ENCODE assay signal across 10 cellular contexts in the genomic region with DNA sequence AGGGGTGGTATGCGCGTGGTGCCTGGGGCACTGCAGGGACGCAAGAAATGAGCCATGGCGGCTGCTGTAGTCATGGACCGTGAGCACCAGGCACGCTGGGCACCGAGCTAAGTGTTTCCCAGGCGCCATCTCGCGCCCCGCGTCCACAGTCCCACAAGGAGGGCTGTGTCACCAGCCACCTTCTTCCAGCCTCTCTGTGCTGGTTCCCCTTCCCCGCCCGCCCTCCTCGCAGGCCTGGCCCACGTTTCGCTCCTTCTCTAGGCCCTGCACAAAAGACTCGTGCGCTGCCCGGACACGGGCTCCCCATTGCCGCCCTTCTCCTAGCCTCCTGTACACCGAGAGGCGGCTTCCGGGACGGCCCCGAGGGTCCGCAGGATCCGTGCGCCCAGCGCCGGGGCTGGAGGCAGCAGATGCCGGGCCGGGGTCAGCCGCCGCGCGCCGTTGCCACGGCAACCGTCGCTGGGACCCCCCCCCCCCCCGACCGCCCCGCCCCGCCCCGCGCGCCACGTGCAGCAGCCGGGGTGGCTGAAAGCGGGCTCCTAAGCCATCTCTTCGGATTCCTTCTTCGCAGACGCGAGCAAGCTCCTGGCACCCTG.
DNase-seq lines count a peak whose midpoint lies in the region; ATAC-seq, FAIRE-seq and TF ChIP-seq lines count a peak whose summit lies in the region.
"Had no signal": no experiment of that assay in that cellular context is flagged by ENCODE, and none has a peak within 500 bp of the region (broad histone marks: within the 10 kb centered on the region; RNA-seq: fewer than 3 reads in every experiment).

No MANE protein-coding gene starts in this region.

- TF ChIP-seq CTCF in bronchial epithelial cell (IDR thresholded peaks at IDR 0.05; ENCODE audit: insufficient read depth, low read length, severe bottlenecking) (no peak), kidney (IDR thresholded peaks at IDR 0.05; ENCODE audit: borderline replicate concordance, extremely low read depth, insufficient read depth) (no peak), osteoblast (IDR thresholded peaks at IDR 0.05; ENCODE audit: extremely low read depth, low read depth, low read length) (no peak)

- peaks cover 21% of the 10 kb centered on the region for H3K27me3 ChIP-seq in HUES64 (ENCODE audit: insufficient read depth, low read length)
- H3K27me3 ChIP-seq in bronchial epithelial cell (ENCODE audit: control insufficient read depth, insufficient read depth, low read length) = no peaks in the 10 kb centered on the region
- peaks cover 16% of the 10 kb centered on the region for H3K27me3 ChIP-seq in osteoblast (ENCODE audit: insufficient read depth, low read length)

- H3K79me2 ChIP-seq in osteoblast (ENCODE audit: insufficient read depth, low read length) = no peaks in the 10 kb centered on the region

- H3K4me3 ChIP-seq in HUES64 (ENCODE audit: low read length) (peak overlapping the region; percentile 52), bronchial epithelial cell (ENCODE audit: low read depth, low read length) (peak overlapping the region; percentile 8), kidney (ENCODE audit: low read length in 2 of 2) (peak overlapping the region; percentile 6 to 46), skin epidermis (peak overlapping the region in 5 of 7 experiments; percentile 11 to 30 (median 19)), osteoblast (ENCODE audit: insufficient read depth, low read length) (no peak overlapping the region)

- H3K9ac ChIP-seq in HUES64 (ENCODE audit: low read depth, low read length) (peak overlapping the region; percentile 58), kidney (ENCODE audit: low read length in 2 of 2) (no peak overlapping the region)

- H2AFZ ChIP-seq in osteoblast (ENCODE audit: low read length) = no peak overlapping the region

- H3K4me2 ChIP-seq in osteoblast (ENCODE audit: insufficient read depth, low read length) = no peak overlapping the region

- intact Hi-C loops in kidney (cut with DNase I) (no loop called here), left colon (cut with DNase I, micrococcal nuclease) (no loop called here)

- no peak overlapping the region for H3K27ac ChIP-seq in HUES64 (ENCODE audit: low read depth, low read length)
- peak overlapping the region in 1 of 2 donors; percentile 18 for H3K27ac ChIP-seq in kidney (ENCODE audit: low read depth in 2 of 2, low read length in 2 of 2)
- no peak overlapping the region for H3K27ac ChIP-seq in skin epidermis
- H3K27ac ChIP-seq in osteoblast (ENCODE audit: low read depth, low read length) = no peak overlapping the region

- WGBS in HUES64 = 6% methylated on average over 47 of the region's 56 CpGs

- H3K4me1 ChIP-seq in HUES64 (ENCODE audit: insufficient read depth, low read length) (peaks cover 9% of the 10 kb centered on the region), kidney (ENCODE audit: control insufficient read depth in 1 of 2, insufficient read depth in 1 of 2, low read depth in 1 of 2, low read length in 2 of 2) (peaks cover 8% of the 10 kb centered on the region in 2 donors), osteoblast (ENCODE audit: insufficient read depth, low read length) (no peaks in the 10 kb centered on the region)

- DNase-seq in bronchial epithelial cell (ENCODE audit: low read depth) (no peak), kidney (peak; percentile 81), osteoblast (ENCODE audit: insufficient read length, low spot score, missing footprints) (no peak), LoVo (ENCODE audit: low spot score) (no peak), left colon (no peak)
- no peak for DNase-seq in activated effector memory CD4-positive, alpha-beta T cell treated with Interleukin-2 at 50 U/mL for 16 hours
- DNase-seq: activated CD4-positive, alpha-beta T cell treated with anti-CD3 and anti-CD28 coated beads for 4 hours; NCI-H510A had no signal

- H3K9me3 ChIP-seq in HUES64 (ENCODE audit: insufficient read depth, low read depth, low read length) = no peaks in the 10 kb centered on the region
- no peaks in the 10 kb centered on the region for H3K9me3 ChIP-seq in kidney (ENCODE audit: control insufficient read depth in 1 of 2, low read length in 2 of 2)
- H3K9me3 ChIP-seq in osteoblast (ENCODE audit: low read depth, low read length) = peaks cover 3% of the 10 kb centered on the region

- H4K20me1 ChIP-seq in osteoblast (ENCODE audit: insufficient read depth, low read length) = no peaks in the 10 kb centered on the region

- H3K36me3 ChIP-seq in HUES64 (ENCODE audit: insufficient read depth, low read length) (no peaks in the 10 kb centered on the region), bronchial epithelial cell (ENCODE audit: control insufficient read depth, insufficient read depth, low read length) (peaks cover 1% of the 10 kb centered on the region), kidney (ENCODE audit: control insufficient read depth in 1 of 2, insufficient read depth in 2 of 2, low read length in 2 of 2) (no peaks in the 10 kb centered on the region), osteoblast (ENCODE audit: insufficient read depth, low read length) (no peaks in the 10 kb centered on the region)

- no peak for FAIRE-seq in bronchial epithelial cell (lab: Jason Lieb, UNC)
- no peak for FAIRE-seq in kidney (lab: Jason Lieb, UNC)

- ATAC-seq in left colon = no peak
